Comparison of ENCODE assay signal across 8 cellular contexts in the genomic region with DNA sequence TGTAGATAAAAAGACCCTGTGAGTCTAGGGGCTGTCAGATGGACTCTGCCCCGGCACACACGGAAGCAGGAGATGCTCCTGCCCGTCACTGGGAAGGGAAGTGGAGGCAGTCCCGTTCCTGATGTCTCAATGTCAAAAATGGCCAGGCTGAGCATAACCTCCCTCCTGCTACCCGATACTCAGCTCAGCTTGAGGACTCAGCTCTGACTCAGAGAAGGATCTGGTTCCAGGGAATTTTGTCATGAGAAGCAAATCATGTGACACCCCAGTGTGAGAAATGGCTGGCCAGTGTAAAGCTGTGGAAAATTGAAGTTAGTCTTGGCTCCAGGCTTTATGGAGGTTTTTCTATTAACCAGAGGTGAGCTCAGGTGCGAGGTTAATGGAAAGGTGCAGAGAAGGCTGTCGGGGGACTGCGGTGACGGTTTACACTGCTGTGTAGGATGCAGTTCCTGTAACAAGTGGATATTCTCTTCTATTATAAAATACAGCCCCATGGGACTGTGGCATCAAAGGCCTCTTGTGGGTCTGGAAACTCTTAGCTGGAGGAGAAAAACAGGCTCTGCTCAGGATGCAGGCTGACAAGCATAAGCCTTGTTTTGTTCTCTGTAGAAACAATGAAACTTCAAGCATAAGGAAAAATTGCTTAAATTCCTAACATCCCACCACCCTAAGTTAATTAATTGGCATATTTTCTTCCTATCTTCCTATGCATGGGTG. TPM values are rescaled to one million over a fixed set of nuclear protein-coding genes. Genes with fewer than 3 reads are reported as not detected.
DNase-seq lines count a peak whose midpoint lies in the region; ATAC-seq, FAIRE-seq and TF ChIP-seq lines count a peak whose summit lies in the region.

No MANE protein-coding gene starts in this region.

- H3K27me3 Mint-ChIP-seq in activated naive CD4-positive, alpha-beta T cell treated with anti-CD3 and anti-CD28 coated beads, Interleukin-2, amount 10 ng/mL, durations not matched to agents 7 days and 5 days = no peaks in the 10 kb centered on the region

- TF ChIP-seq CTCF in fibroblast of villous mesenchyme (IDR thresholded peaks at IDR 0.05; ENCODE audit: insufficient read depth, low read depth, low read length) = no peak

- H3K4me3 Mint-ChIP-seq in activated naive CD4-positive, alpha-beta T cell treated with anti-CD3 and anti-CD28 coated beads, Interleukin-2, amount 10 ng/mL, durations not matched to agents 7 days and 5 days = no peak overlapping the region

- FAIRE-seq in RCC 7860 (lab: Jason Lieb, UNC) = peak; percentile 93

- H3K27ac Mint-ChIP-seq in activated naive CD4-positive, alpha-beta T cell treated with anti-CD3 and anti-CD28 coated beads, Interleukin-2, amount 10 ng/mL, durations not matched to agents 7 days and 5 days = no peak overlapping the region

- no peak overlapping the region for H3K4me3 ChIP-seq in fibroblast of villous mesenchyme (ENCODE audit: low read depth, low read length)

- no peaks in the 10 kb centered on the region for H3K4me1 Mint-ChIP-seq in activated naive CD4-positive, alpha-beta T cell treated with anti-CD3 and anti-CD28 coated beads, Interleukin-2, amount 10 ng/mL, durations not matched to agents 7 days and 5 days

- DNase-seq in EH (ENCODE audit: low read depth) = peak; percentile 88
- peak; percentile 78 for DNase-seq in RCC 7860 (ENCODE audit: low spot score)
- DNase-seq in fibroblast of villous mesenchyme (ENCODE audit: low read depth) = peak; percentile 72
- DNase-seq in putamen (ENCODE audit: low spot score) = peak; percentile 70
- no peak for DNase-seq in NOMO-1 treated with DMSO at 0.1 percent for 48 hours (lab: John Stamatoyannopoulos, UW; ENCODE audit: unreplicated experiment)
- no peak for DNase-seq in activated naive CD4-positive, alpha-beta T cell treated with anti-CD3 and anti-CD28 coated beads, Interleukin-2, amount 10 ng/mL, durations not matched to agents 7 days and 5 days
- DNase-seq in activated T-cell treated with anti-CD3 and anti-CD28 coated beads, Interleukin-2, amount 50 U/mL, for 48 hours = no peak

- H3K36me3 Mint-ChIP-seq in activated naive CD4-positive, alpha-beta T cell treated with anti-CD3 and anti-CD28 coated beads, Interleukin-2, amount 10 ng/mL, durations not matched to agents 7 days and 5 days = no peaks in the 10 kb centered on the region

- CTCF ChIA-PET in activated naive CD4-positive, alpha-beta T cell treated with anti-CD3 and anti-CD28 coated beads, Interleukin-2, amount 10 ng/mL, durations not matched to agents 7 days and 5 days (lab: Charles Lee) = no interaction called here

- no peaks in the 10 kb centered on the region for H3K9me3 Mint-ChIP-seq in activated naive CD4-positive, alpha-beta T cell treated with anti-CD3 and anti-CD28 coated beads, Interleukin-2, amount 10 ng/mL, durations not matched to agents 7 days and 5 days

- ATAC-seq in GM18861 (IDR thresholded peaks at IDR 0.05; ENCODE audit: unreplicated experiment) = no peak

RNA-seq across cellular contexts. Expression of a gene that starts 24.7 kb away (rescaled TPM):
- 10.8 and 13.9 TPM in 2 replicates for total RNA-seq in fibroblast of villous mesenchyme

Comparison
In these comparisons a context has a peak if more than half of its experiments do, and no peak if none do; other contexts are left out.
1. DNase-seq: peak in EH (single experiment), RCC 7860 (single experiment), fibroblast of villous mesenchyme (single experiment) and putamen (single experiment); none in NOMO-1 treated with DMSO at 0.1 percent for 48 hours (single experiment), activated naive CD4-positive, alpha-beta T cell treated with anti-CD3 and anti-CD28 coated beads, Interleukin-2, amount 10 ng/mL, durations not matched to agents 7 days and 5 days (single experiment) and activated T-cell treated with anti-CD3 and anti-CD28 coated beads, Interleukin-2, amount 50 U/mL, for 48 hours (0 of 2).